Comparison of ENCODE assay signal across 28 cellular contexts in genomic region chr3:105532251-105532650, GRCh38.
"Had no signal": no experiment of that assay in that cellular context is flagged by ENCODE, and none has a peak within 500 bp of the region (broad histone marks: within the 10 kb centered on the region; RNA-seq: fewer than 3 reads in every experiment).

No MANE protein-coding gene starts in this region.

- H3K27me3 ChIP-seq: ascending aorta, breast epithelium, cardiac muscle cell, colonic mucosa, esophagus squamous epithelium had no signal

- ATAC-seq: activated CD4-positive, CD25-positive, alpha-beta regulatory T cell treated with anti-CD3 and anti-CD28 coated beads, Interleukin-2, amount 50 U/mL, for 24 hours; activated CD8-positive, alpha-beta T cell treated with anti-CD3 and anti-CD28 coated beads for 36 hours; activated T-cell treated with anti-CD3 and anti-CD28 coated beads, Interleukin-2, amount 50 U/mL, for 4 hours; activated T-helper 17 cell treated with anti-CD3 and anti-CD28 coated beads, Interleukin-2, amount 50 U/mL, for 72 hours; T-helper 17 cell had no signal

- FAIRE-seq: endometrium, endothelial cell of umbilical vein, frontal cortex had no signal

- DNase-seq: activated B cell treated with CpG ODN at 0.5 μM for 24 hours; activated CD4-positive, alpha-beta T cell treated with anti-CD3 and anti-CD28 coated beads for 48 hours; activated CD4-positive, alpha-beta T cell treated with anti-CD3 and anti-CD28 coated beads, Interleukin-2, amount 50 U/mL, for 1 hour; activated CD4-positive, alpha-beta T cell treated with anti-CD3 and anti-CD28 coated beads, Interleukin-2, amount 50 U/mL, for 48 hours; activated CD8-positive, alpha-beta memory T cell treated with anti-CD3 and anti-CD28 coated beads for 24 hours; activated CD8-positive, alpha-beta T cell treated with anti-CD3 and anti-CD28 coated beads for 36 hours; activated effector memory CD4-positive, alpha-beta T cell treated with Interleukin-2 at 50 U/mL for 16 hours; activated gamma-delta T cell treated with Interleukin-2 at 50 U/mL for 16 hours; activated naive CD4-positive, alpha-beta T cell treated with anti-CD3 and anti-CD28 coated beads, Interleukin-2, amount 50 U/mL, for 16 hours; activated naive CD4-positive, alpha-beta T cell treated with Interleukin-2 at 50 U/mL for 16 hours; activated T-cell treated with anti-CD3 and anti-CD28 coated beads, Interleukin-2, amount 50 U/mL, for 4 hours; central memory CD4-positive, alpha-beta T cell; cerebellar nuclear complex; colonic mucosa; effector CD8-positive, alpha-beta T cell; esophagus squamous epithelium; T-helper 1 cell; T-helper 17 cell; T1000; WERI-Rb-1 had no signal

- H3K36me3 ChIP-seq: breast epithelium, cardiac muscle cell, colonic mucosa, esophagus squamous epithelium, WERI-Rb-1 had no signal

- H3K4me3 ChIP-seq: ascending aorta, breast epithelium, cardiac muscle cell, colonic mucosa, esophagus squamous epithelium had no signal
